In genomic region chr2:42829556-42830510, GRCh38 we compare ENCODE assay signal across 1 cellular context.
TF ChIP-seq lines count a peak whose summit lies in the region.

No MANE protein-coding gene starts in this region.

TF ChIP-seq in GM23338, 12 proteins besides CTCF, POLR2A, EP300 and RAD21 (continued from another document):
- TF ChIP-seq, protein P1, sequence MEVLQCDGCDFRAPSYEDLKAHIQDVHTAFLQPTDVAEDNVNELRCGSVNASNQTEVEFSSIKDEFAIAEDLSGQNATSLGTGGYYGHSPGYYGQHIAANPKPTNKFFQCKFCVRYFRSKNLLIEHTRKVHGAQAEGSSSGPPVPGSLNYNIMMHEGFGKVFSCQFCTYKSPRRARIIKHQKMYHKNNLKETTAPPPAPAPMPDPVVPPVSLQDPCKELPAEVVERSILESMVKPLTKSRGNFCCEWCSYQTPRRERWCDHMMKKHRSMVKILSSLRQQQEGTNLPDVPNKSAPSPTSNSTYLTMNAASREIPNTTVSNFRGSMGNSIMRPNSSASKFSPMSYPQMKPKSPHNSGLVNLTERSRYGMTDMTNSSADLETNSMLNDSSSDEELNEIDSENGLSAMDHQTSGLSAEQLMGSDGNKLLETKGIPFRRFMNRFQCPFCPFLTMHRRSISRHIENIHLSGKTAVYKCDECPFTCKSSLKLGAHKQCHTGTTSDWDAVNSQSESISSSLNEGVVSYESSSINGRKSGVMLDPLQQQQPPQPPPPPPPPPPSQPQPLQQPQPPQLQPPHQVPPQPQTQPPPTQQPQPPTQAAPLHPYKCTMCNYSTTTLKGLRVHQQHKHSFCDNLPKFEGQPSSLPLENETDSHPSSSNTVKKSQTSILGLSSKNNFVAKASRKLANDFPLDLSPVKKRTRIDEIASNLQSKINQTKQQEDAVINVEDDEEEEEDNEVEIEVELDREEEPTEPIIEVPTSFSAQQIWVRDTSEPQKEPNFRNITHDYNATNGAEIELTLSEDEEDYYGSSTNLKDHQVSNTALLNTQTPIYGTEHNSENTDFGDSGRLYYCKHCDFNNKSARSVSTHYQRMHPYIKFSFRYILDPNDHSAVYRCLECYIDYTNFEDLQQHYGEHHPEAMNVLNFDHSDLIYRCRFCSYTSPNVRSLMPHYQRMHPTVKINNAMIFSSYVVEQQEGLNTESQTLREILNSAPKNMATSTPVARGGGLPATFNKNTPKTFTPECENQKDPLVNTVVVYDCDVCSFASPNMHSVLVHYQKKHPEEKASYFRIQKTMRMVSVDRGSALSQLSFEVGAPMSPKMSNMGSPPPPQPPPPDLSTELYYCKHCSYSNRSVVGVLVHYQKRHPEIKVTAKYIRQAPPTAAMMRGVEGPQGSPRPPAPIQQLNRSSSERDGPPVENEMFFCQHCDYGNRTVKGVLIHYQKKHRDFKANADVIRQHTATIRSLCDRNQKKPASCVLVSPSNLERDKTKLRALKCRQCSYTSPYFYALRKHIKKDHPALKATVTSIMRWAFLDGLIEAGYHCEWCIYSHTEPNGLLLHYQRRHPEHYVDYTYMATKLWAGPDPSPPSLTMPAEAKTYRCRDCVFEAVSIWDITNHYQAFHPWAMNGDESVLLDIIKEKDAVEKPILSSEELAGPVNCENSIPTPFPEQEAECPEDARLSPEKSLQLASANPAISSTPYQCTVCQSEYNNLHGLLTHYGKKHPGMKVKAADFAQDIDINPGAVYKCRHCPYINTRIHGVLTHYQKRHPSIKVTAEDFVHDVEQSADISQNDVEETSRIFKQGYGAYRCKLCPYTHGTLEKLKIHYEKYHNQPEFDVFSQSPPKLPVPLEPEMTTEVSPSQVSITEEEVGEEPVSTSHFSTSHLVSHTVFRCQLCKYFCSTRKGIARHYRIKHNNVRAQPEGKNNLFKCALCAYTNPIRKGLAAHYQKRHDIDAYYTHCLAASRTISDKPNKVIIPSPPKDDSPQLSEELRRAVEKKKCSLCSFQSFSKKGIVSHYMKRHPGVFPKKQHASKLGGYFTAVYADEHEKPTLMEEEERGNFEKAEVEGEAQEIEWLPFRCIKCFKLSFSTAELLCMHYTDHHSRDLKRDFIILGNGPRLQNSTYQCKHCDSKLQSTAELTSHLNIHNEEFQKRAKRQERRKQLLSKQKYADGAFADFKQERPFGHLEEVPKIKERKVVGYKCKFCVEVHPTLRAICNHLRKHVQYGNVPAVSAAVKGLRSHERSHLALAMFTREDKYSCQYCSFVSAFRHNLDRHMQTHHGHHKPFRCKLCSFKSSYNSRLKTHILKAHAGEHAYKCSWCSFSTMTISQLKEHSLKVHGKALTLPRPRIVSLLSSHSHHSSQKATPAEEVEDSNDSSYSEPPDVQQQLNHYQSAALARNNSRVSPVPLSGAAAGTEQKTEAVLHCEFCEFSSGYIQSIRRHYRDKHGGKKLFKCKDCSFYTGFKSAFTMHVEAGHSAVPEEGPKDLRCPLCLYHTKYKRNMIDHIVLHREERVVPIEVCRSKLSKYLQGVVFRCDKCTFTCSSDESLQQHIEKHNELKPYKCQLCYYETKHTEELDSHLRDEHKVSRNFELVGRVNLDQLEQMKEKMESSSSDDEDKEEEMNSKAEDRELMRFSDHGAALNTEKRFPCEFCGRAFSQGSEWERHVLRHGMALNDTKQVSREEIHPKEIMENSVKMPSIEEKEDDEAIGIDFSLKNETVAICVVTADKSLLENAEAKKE (CRISPR knock-in tag; IDR thresholded peaks at IDR 0.05), result no peak
TF ChIP-seq in GM23338: peak in this region for 0.
